ENCODE assay signal across 12 cellular contexts in the genomic region with DNA sequence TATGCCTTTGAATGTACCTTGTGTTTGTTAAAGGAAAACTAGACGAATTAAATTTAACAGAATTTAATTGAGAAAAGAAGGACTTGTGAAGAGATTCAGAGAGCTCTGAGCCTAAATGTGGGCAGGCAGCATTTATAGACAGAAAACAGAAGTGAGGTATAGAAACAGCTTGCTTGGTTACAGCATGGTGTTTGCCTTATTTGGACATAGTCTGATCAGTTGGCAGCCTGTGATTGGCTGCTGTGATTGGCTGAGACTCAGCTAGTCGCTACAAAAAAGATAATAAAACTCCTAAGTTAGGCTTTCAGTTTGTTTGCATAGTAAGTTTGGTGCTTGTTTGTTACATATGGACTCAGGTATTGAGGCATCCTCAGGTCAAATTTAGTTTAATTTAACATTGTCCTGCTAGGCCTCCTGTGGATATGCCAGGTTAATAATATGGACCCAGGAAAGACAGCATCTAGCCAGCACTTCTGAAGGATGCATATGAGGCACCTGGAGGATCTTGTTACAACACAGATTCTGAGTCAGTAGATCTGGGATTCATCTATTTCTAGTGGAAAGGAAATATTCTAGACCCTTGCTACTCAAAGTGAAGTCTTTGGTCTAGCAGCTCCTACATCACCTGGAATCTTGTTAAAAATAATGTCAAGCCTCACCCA. TPM values are rescaled to one million over a fixed set of nuclear protein-coding genes. Genes with fewer than 3 reads are reported as not detected.
DNase-seq lines count a peak whose midpoint lies in the region; ATAC-seq and TF ChIP-seq lines count a peak whose summit lies in the region.
"Had no signal": no experiment of that assay in that cellular context is flagged by ENCODE, and none has a peak within 500 bp of the region (broad histone marks: within the 10 kb centered on the region; RNA-seq: fewer than 3 reads in every experiment).

No MANE protein-coding gene starts in this region.

- no peak for TF ChIP-seq CTCF in PC-3 (conservative IDR thresholded peaks at IDR 0.05; ENCODE audit: low read depth, low read length)

- H3K27me3 Mint-ChIP-seq in effector memory CD8-positive, alpha-beta T cell = no peaks in the 10 kb centered on the region

- no peak overlapping the region for H3K4me3 ChIP-seq in PC-3 (ENCODE audit: low read length)
- H3K4me3 ChIP-seq: heart right ventricle, uterus had no signal

- no peak overlapping the region for H3K9ac ChIP-seq in PC-3 (ENCODE audit: low read length)

- BruUV-seq in PC-3 (replicated peaks; lab: Mats Ljungman, UMichigan) = no TSS peak

- no peak overlapping the region for H2AFZ ChIP-seq in PC-3 (ENCODE audit: low read length)

- ATAC-seq in GM18517 (IDR thresholded peaks at IDR 0.05; ENCODE audit: unreplicated experiment) (peak; percentile 69), PC-3 (no peak), GM18870 (IDR thresholded peaks at IDR 0.05; ENCODE audit: unreplicated experiment) (no peak), GM21786 (IDR thresholded peaks at IDR 0.05; ENCODE audit: unreplicated experiment) (no peak)
- ATAC-seq in effector memory CD8-positive, alpha-beta T cell (replicated peaks) = peak; percentile 37
- ATAC-seq: heart right ventricle had no signal

- peaks cover 0 to 2% of the 10 kb centered on the region in 2 donors for H3K9me3 Mint-ChIP-seq in effector memory CD8-positive, alpha-beta T cell

- no peak overlapping the region for H3K4me2 ChIP-seq in PC-3 (ENCODE audit: low read length)

- intact Hi-C loops in PC-3 (cut with micrococcal nuclease) = no loop called here

- H3K27me3 ChIP-seq in PC-3 (ENCODE audit: low read length) = no peaks in the 10 kb centered on the region
- H3K27me3 ChIP-seq: uterus had no signal

- no peaks in the 10 kb centered on the region for H3K9me2 ChIP-seq in PC-3 (replicated peaks; ENCODE audit: low read length)

- peak; percentile 2 for DNase-seq in NCI-H2227 treated with DMSO at 0.1 percent for 48 hours (lab: John Stamatoyannopoulos, UW)
- no peak for DNase-seq in NCI-H2227 (lab: John Stamatoyannopoulos, UW; ENCODE audit: unreplicated experiment)
- peak; percentile 2 for DNase-seq in PC-3
- DNase-seq in effector memory CD8-positive, alpha-beta T cell = no peak
- no peak for DNase-seq in NCI-H187 treated with DMSO at 0.1 percent for 48 hours (lab: John Stamatoyannopoulos, UW)
- DNase-seq: activated effector memory CD4-positive, alpha-beta T cell treated with Interleukin-2 at 50 U/mL for 16 hours; dermis blood vessel endothelial cell; heart right ventricle; uterus had no signal

- peak overlapping the region; percentile 26 to 75 for H3K27ac Mint-ChIP-seq in effector memory CD8-positive, alpha-beta T cell

- H3K9me3 ChIP-seq in PC-3 (ENCODE audit: low read length) = no peaks in the 10 kb centered on the region
- H3K9me3 ChIP-seq: uterus had no signal

- H3K4me1 Mint-ChIP-seq in effector memory CD8-positive, alpha-beta T cell (ENCODE audit: low read depth in 2 of 2) = peaks cover 5 to 30% of the 10 kb centered on the region in 2 donors

- no peak overlapping the region for H3K4me3 Mint-ChIP-seq in effector memory CD8-positive, alpha-beta T cell

- POLR2A ChIA-PET in PC-3 (lab: Charles Lee; ENCODE audit: unreplicated experiment) = no interaction called here

- no peaks in the 10 kb centered on the region; the same call in 1 of the 2 replicates for H3K4me1 ChIP-seq in PC-3 (ENCODE audit: insufficient read depth, low read length)
- H3K4me1 ChIP-seq: uterus had no signal

- no peaks in the 10 kb centered on the region for H3F3A ChIP-seq in PC-3 (ENCODE audit: low read length, unreplicated experiment)

- no peaks in the 10 kb centered on the region for H3K36me3 ChIP-seq in PC-3 (ENCODE audit: low read depth, low read length)
- H3K36me3 ChIP-seq: heart right ventricle, uterus had no signal

- no peaks in the 10 kb centered on the region for H4K20me1 ChIP-seq in PC-3 (ENCODE audit: low read length)

- CTCF ChIA-PET in PC-3 (lab: Charles Lee) = no interaction called here

- H3K36me3 Mint-ChIP-seq in effector memory CD8-positive, alpha-beta T cell (ENCODE audit: insufficient read depth) = peaks cover 3% of the 10 kb centered on the region

- H3K27ac ChIP-seq in PC-3 (ENCODE audit: low read length) = no peak overlapping the region
- H3K27ac ChIP-seq: heart right ventricle, uterus had no signal

- H3K79me2 ChIP-seq in PC-3 (ENCODE audit: low read length) = no peaks in the 10 kb centered on the region

RNA-seq across cellular contexts. Expression of gene SLFN5, which starts 43.4 kb away (rescaled TPM):
- total RNA-seq in PC-3 (2014; rRNA removed) = 7.5 and 14.5 TPM in 2 replicates

Comparison
In these comparisons a context has a peak if more than half of its experiments do, and no peak if none do; other contexts are left out.
1. DNase-seq: peak in NCI-H2227 treated with DMSO at 0.1 percent for 48 hours (single experiment) and PC-3 (single experiment); none in NCI-H2227 (single experiment), effector memory CD8-positive, alpha-beta T cell (0 of 3) and NCI-H187 treated with DMSO at 0.1 percent for 48 hours (single experiment).
2. ATAC-seq: peak in GM18517 (single experiment) and effector memory CD8-positive, alpha-beta T cell (single experiment); none in PC-3 (single experiment), GM18870 (single experiment) and GM21786 (single experiment).